Comparison of ENCODE assay signal across 14 cellular contexts in genomic region chr20:45867811-45868176, GRCh38. TPM values are rescaled to one million over a fixed set of nuclear protein-coding genes. Genes with fewer than 3 reads are reported as not detected.
DNase-seq lines count a peak whose midpoint lies in the region; ATAC-seq and TF ChIP-seq lines count a peak whose summit lies in the region.
"Had no signal": no experiment of that assay in that cellular context is flagged by ENCODE, and none has a peak within 500 bp of the region (broad histone marks: within the 10 kb centered on the region; RNA-seq: fewer than 3 reads in every experiment).

No MANE protein-coding gene starts in this region.

- H4K20me1 ChIP-seq in PC-9 (ENCODE audit: insufficient read depth): no peaks in the 10 kb centered on the region

- H3K4me2 ChIP-seq in PC-9: peak overlapping the region; percentile 25

- H3K9me2 ChIP-seq in PC-9 (ENCODE audit: insufficient read depth): no peaks in the 10 kb centered on the region

- DNase-seq in A172 (ENCODE audit: low spot score) (peak; percentile 69), PC-9 (peak in 1 of 2 experiments; percentile 93), fibroblast of peridontal ligament (ENCODE audit: extremely low read depth) (peak; percentile 67), occipital lobe (lab: John Stamatoyannopoulos, UW) (no peak)
- no peak for DNase-seq in stimulated activated naive CD8-positive, alpha-beta T cell treated with anti-CD3 and anti-CD28 coated beads, Interleukin-15, Interleukin-2, amounts not matched to agents 100 U/mL and 50 U/mL, for 24 hours
- DNase-seq: activated CD4-positive, alpha-beta T cell treated with anti-CD3 and anti-CD28 coated beads for 1 hour; activated effector memory CD4-positive, alpha-beta T cell treated with Interleukin-2 at 50 U/mL for 16 hours; DMS79 treated with DMSO at 0.1 percent for 48 hours; hypothalamus; Kasumi-1; NCI-H2227 treated with DMSO at 0.1 percent for 48 hours; SIG-M5 had no signal

- H3K9me3 ChIP-seq in PC-9 (ENCODE audit: insufficient read depth, low read depth): no peaks in the 10 kb centered on the region
- H3K9me3 ChIP-seq: spleen had no signal

- H3K27me3 ChIP-seq in PC-9 (ENCODE audit: insufficient read depth, low read depth): no peaks in the 10 kb centered on the region
- H3K27me3 ChIP-seq: spleen had no signal

- no peaks in the 10 kb centered on the region for H3K79me2 ChIP-seq in PC-9 (ENCODE audit: low read depth)

- CTCF ChIA-PET in PC-9 (lab: Charles Lee): no interaction called here

- no peak for TF ChIP-seq CTCF in PC-9 (conservative IDR thresholded peaks at IDR 0.05)

- no TSS peak for BruUV-seq in PC-9 (replicated peaks; lab: Mats Ljungman, UMichigan)

- H3K4me1 ChIP-seq in PC-9 (replicated peaks; ENCODE audit: insufficient read depth): peaks cover 28% of the 10 kb centered on the region

- no peaks in the 10 kb centered on the region for H3K36me3 ChIP-seq in PC-9 (ENCODE audit: low read depth)

- peaks cover 25% of the 10 kb centered on the region; the same call in 1 of the 2 replicates for H3F3A ChIP-seq in PC-9 (ENCODE audit: insufficient read depth, low read depth)

- peak overlapping the region; percentile 41 for H3K27ac ChIP-seq in PC-9
- H3K27ac ChIP-seq: spleen had no signal

- H3K4me3 ChIP-seq in PC-9: no peak overlapping the region
- H3K4me3 ChIP-seq: spleen had no signal

- POLR2A ChIA-PET in PC-9 (lab: Charles Lee; ENCODE audit: unreplicated experiment): interaction anchor here (0.6 kb wide), 4 partner anchors 11 to 74 kb away, joined by 3 to 17 read pairs (median 5); no protein-coding TSS in a partner anchor

- intact Hi-C loops in PC-9 (cut with micrococcal nuclease; ENCODE audit: unreplicated experiment): no loop called here

- ATAC-seq in stimulated activated naive CD8-positive, alpha-beta T cell treated with anti-CD3 and anti-CD28 coated beads, Interleukin-15, Interleukin-2, amounts not matched to agents 100 U/mL and 50 U/mL, for 24 hours: no peak
- no peak for ATAC-seq in GM18909 (IDR thresholded peaks at IDR 0.05; ENCODE audit: poor library complexity, unreplicated experiment)

- H2AFZ ChIP-seq in PC-9: no peak overlapping the region

RNA-seq across cellular contexts. Expression of gene ZSWIM3, which starts 10.4 kb away (rescaled TPM):
- 4.2 and 4.8 TPM in 2 replicates for total RNA-seq in A172 (2014; rRNA removed; shearing (Covaris generic))
- total RNA-seq in PC-9 (2021): 2.7 and 3.3 TPM in 2 replicates
- total RNA-seq in occipital lobe: 13.9 TPM

RNA-seq across cellular contexts. Expression of gene ACOT8, which starts 10.6 kb away (rescaled TPM):
- total RNA-seq in A172 (2014; rRNA removed; shearing (Covaris generic)): 60.9 and 71.1 TPM in 2 replicates
- total RNA-seq in PC-9 (2021): 33.4 and 40.0 TPM in 2 replicates
- total RNA-seq in occipital lobe: 21.5 TPM

RNA-seq across cellular contexts. Expression of gene ZSWIM1, which starts 13.2 kb away (rescaled TPM):
- 7.7 and 10.0 TPM in 2 replicates for total RNA-seq in A172 (2014; rRNA removed; shearing (Covaris generic))
- total RNA-seq in PC-9 (2021): 13.2 and 13.5 TPM in 2 replicates
- 5.5 TPM for total RNA-seq in occipital lobe

RNA-seq across cellular contexts. Expression of gene SPATA25, which starts 19.6 kb away (rescaled TPM):
- total RNA-seq in A172 (2014; rRNA removed; shearing (Covaris generic)): 0.21 TPM in 1 of 2 replicates, not detected in the other
- total RNA-seq in PC-9 (2021): 5.2 and 6.3 TPM in 2 replicates
- total RNA-seq in occipital lobe: 1.7 TPM

RNA-seq across cellular contexts. Expression of gene NEURL2, which starts 23.2 kb away (rescaled TPM):
- total RNA-seq in A172 (2014; rRNA removed; shearing (Covaris generic)): 2.5 and 3.1 TPM in 2 replicates
- 6.5 and 9.2 TPM in 2 replicates for total RNA-seq in PC-9 (2021)
- total RNA-seq in occipital lobe: 2.8 TPM

Comparison
In these comparisons a context has a peak if more than half of its experiments do, and no peak if none do; other contexts are left out.
1. DNase-seq: peak in A172 (single experiment) and fibroblast of peridontal ligament (single experiment); none in stimulated activated naive CD8-positive, alpha-beta T cell treated with anti-CD3 and anti-CD28 coated beads, Interleukin-15, Interleukin-2, amounts not matched to agents 100 U/mL and 50 U/mL, for 24 hours (single experiment) and occipital lobe (single experiment).